In genomic region chr4:56301181-56302076, GRCh38 we compare ENCODE assay signal across 8 cellular contexts.
DNase-seq lines count a peak whose midpoint lies in the region; ATAC-seq lines count a peak whose summit lies in the region.

No MANE protein-coding gene starts in this region.

- DNase-seq in activated gamma-delta T cell treated with Interleukin-2 at 50 U/mL for 16 hours (peak; percentile 41), activated gamma-delta T cell (lab: John Stamatoyannopoulos, UW) (no peak), NCI-H146 (lab: John Stamatoyannopoulos, UW) (peak; percentile 75), anterior cingulate cortex (lab: John Stamatoyannopoulos, UW) (peak in 51 of 58 donors; percentile 10 to 81 (median 48)), hippocampal formation (lab: John Stamatoyannopoulos, UW) (peak; percentile 52 to 84)

- H3K36me3 Mint-ChIP-seq in T-helper 1 cell treated with Interleukin-12 subunit alpha and Interleukin-12 subunit beta and Interleukin-4 antibody, amounts not matched to agents 30 μg/mL and 1 μg/mL, for 36 hours (ENCODE audit: low read depth): no peaks in the 10 kb centered on the region

- H3K9me3 ChIP-seq in skeletal muscle satellite cell (replicated peaks; ENCODE audit: low read length): no peaks in the 10 kb centered on the region

- peaks cover 6% of the 10 kb centered on the region for H3K4me1 ChIP-seq in skeletal muscle satellite cell (ENCODE audit: control insufficient read depth, insufficient read depth, low read length)

- no peaks in the 10 kb centered on the region for H3K9me3 Mint-ChIP-seq in T-helper 1 cell treated with Interleukin-12 subunit alpha and Interleukin-12 subunit beta and Interleukin-4 antibody, amounts not matched to agents 30 μg/mL and 1 μg/mL, for 36 hours

- peaks cover 9% of the 10 kb centered on the region for H3K4me1 Mint-ChIP-seq in T-helper 1 cell treated with Interleukin-12 subunit alpha and Interleukin-12 subunit beta and Interleukin-4 antibody, amounts not matched to agents 30 μg/mL and 1 μg/mL, for 36 hours (ENCODE audit: low read depth)

- H3K4me3 ChIP-seq in skeletal muscle satellite cell (ENCODE audit: low read length): peak overlapping the region; percentile 31

- H3K27me3 ChIP-seq in skeletal muscle satellite cell (ENCODE audit: control insufficient read depth, insufficient read depth, low read length): no peaks in the 10 kb centered on the region

- H3K4me2 ChIP-seq in skeletal muscle satellite cell (ENCODE audit: low read length): peak overlapping the region; percentile 70

- no peak overlapping the region for H3K9ac ChIP-seq in skeletal muscle satellite cell (ENCODE audit: low read depth, low read length)

- no peak overlapping the region for H3K27ac Mint-ChIP-seq in T-helper 1 cell treated with Interleukin-12 subunit alpha and Interleukin-12 subunit beta and Interleukin-4 antibody, amounts not matched to agents 30 μg/mL and 1 μg/mL, for 36 hours

- H3K36me3 ChIP-seq in skeletal muscle satellite cell (ENCODE audit: insufficient read depth, low read length): no peaks in the 10 kb centered on the region

- H3K4me3 Mint-ChIP-seq in T-helper 1 cell treated with Interleukin-12 subunit alpha and Interleukin-12 subunit beta and Interleukin-4 antibody, amounts not matched to agents 30 μg/mL and 1 μg/mL, for 36 hours: peak overlapping the region; percentile 48

- H3K27me3 Mint-ChIP-seq in T-helper 1 cell treated with Interleukin-12 subunit alpha and Interleukin-12 subunit beta and Interleukin-4 antibody, amounts not matched to agents 30 μg/mL and 1 μg/mL, for 36 hours (ENCODE audit: low read depth): peaks cover 10% of the 10 kb centered on the region

- peak; percentile 96 for ATAC-seq in HG02852 (IDR thresholded peaks at IDR 0.05; ENCODE audit: unreplicated experiment)
